ENCODE assay signal across 22 cellular contexts in the genomic region with DNA sequence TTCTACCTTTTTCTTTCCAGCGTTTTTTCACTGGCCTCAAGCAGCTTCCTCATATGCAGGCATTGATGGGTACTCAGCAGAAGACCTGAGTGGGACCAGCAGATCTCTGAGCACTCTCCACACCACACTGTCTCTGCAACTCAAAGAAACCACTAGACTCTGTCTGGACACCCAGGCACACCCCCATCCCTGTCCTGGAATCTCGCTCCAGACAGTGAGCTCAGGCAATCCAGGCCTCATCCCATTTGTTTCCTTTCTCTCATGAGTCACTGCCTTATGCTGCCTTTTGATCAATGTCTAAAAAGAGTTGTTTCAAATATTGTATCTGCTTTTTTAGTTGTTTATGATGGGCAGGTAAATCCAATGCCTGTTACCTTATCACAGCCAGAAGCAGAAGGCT. TPM values are rescaled to one million over a fixed set of nuclear protein-coding genes. Genes with fewer than 3 reads are reported as not detected.
A peak's percentile ranks its signal among the peaks of the same experiment; 100 is the strongest.
DNase-seq lines count a peak whose midpoint lies in the region; ATAC-seq, FAIRE-seq and TF ChIP-seq lines count a peak whose summit lies in the region.
"Had no signal": no experiment of that assay in that cellular context is flagged by ENCODE, and none has a peak within 500 bp of the region (broad histone marks: within the 10 kb centered on the region; RNA-seq: fewer than 3 reads in every experiment).

No MANE protein-coding gene starts in this region.

- H3K36me3 ChIP-seq in CD8-positive, alpha-beta T cell (ENCODE audit: insufficient read depth, low read length), result no peaks in the 10 kb centered on the region
- no peaks in the 10 kb centered on the region for H3K36me3 ChIP-seq in tibial artery

- H3K9me3 Mint-ChIP-seq in CD8-positive, alpha-beta T cell, result peaks cover 12% of the 10 kb centered on the region

- H3K4me3 Mint-ChIP-seq in CD8-positive, alpha-beta T cell, result no peak overlapping the region
- no peak overlapping the region for H3K4me3 Mint-ChIP-seq in T-helper 17 cell
- H3K4me3 Mint-ChIP-seq: B cell; CD4-positive, CD25-positive, alpha-beta regulatory T cell; GM23338 had no signal

- peaks cover 6% of the 10 kb centered on the region for H3K27me3 Mint-ChIP-seq in CD8-positive, alpha-beta T cell (ENCODE audit: low read depth)
- peaks cover 14% of the 10 kb centered on the region for H3K27me3 Mint-ChIP-seq in T-helper 17 cell

- H3K27me3 ChIP-seq in CD8-positive, alpha-beta T cell (ENCODE audit: insufficient read depth, low read length), result no peaks in the 10 kb centered on the region
- H3K27me3 ChIP-seq in tibial artery, result peaks cover 0 to 21% of the 10 kb centered on the region in 2 donors

- H3K4me2 ChIP-seq in A549, result no peak overlapping the region
- H3K4me2 ChIP-seq: GM23338 had no signal

- peaks cover 15% of the 10 kb centered on the region for H3K4me1 Mint-ChIP-seq in CD8-positive, alpha-beta T cell (ENCODE audit: low read depth)
- peaks cover 5% of the 10 kb centered on the region for H3K4me1 Mint-ChIP-seq in T-helper 17 cell
- H3K4me1 Mint-ChIP-seq: B cell had no signal

- H3K4me3 ChIP-seq in A549, result no peak overlapping the region
- H3K4me3 ChIP-seq in CD8-positive, alpha-beta T cell (ENCODE audit: low read depth, low read length), result no peak overlapping the region
- no peak overlapping the region for H3K4me3 ChIP-seq in tibial artery
- H3K4me3 ChIP-seq: GM12878, GM23338, SK-N-MC had no signal

- TF ChIP-seq POLR2A in A549 (IDR thresholded peaks at IDR 0.05; ENCODE audit: low read length), result no peak

- FAIRE-seq in A549 (lab: Jason Lieb, UNC), result peak; percentile 76
- FAIRE-seq in frontal cortex (lab: Jason Lieb, UNC), result no peak
- FAIRE-seq: GM12878 had no signal

- CTCF ChIA-PET in A549 (lab: Yijun Ruan, JAX), result interaction anchor here (1.6 to 3.3 kb wide), 3 partner anchors 11 to 24 kb away, joined by 4 to 28 read pairs (median 7); no protein-coding TSS in a partner anchor
- CTCF ChIA-PET in CD8-positive, alpha-beta T cell (lab: Charles Lee), result interaction anchor here (1.9 kb wide), 1 partner anchor 20 kb away, joined by 4 read pairs; the partner anchor contains the start of gene POP4

- H3K9me3 ChIP-seq in A549, result peaks cover 10% of the 10 kb centered on the region; the same call in 2 of the 3 replicates
- no peaks in the 10 kb centered on the region for H3K9me3 ChIP-seq in CD8-positive, alpha-beta T cell (ENCODE audit: low read length)
- no peaks in the 10 kb centered on the region for H3K9me3 ChIP-seq in T-helper 17 cell (ENCODE audit: control insufficient read depth, low read length, poor library complexity, severe bottlenecking)
- peaks cover 0 to 2% (median 0%) of the 10 kb centered on the region in 3 donors for H3K9me3 ChIP-seq in tibial artery

- ATAC-seq in A549 (no peak), T-helper 17 cell (no peak), GM18907 (IDR thresholded peaks at IDR 0.05; ENCODE audit: unreplicated experiment) (no peak)
- no peak for ATAC-seq in CD8-positive, alpha-beta T cell
- ATAC-seq: GM12878, GM23338 had no signal

- H3K4me1 ChIP-seq in A549, result no peaks in the 10 kb centered on the region
- peaks cover 10% of the 10 kb centered on the region for H3K4me1 ChIP-seq in CD8-positive, alpha-beta T cell (ENCODE audit: insufficient read depth, low read length)
- H3K4me1 ChIP-seq in tibial artery, result no peaks in the 10 kb centered on the region

- intact Hi-C loops in CD8-positive, alpha-beta T cell (cut with DNase I, micrococcal nuclease), result no loop called here
- intact Hi-C loops in tibial artery (cut with DNase I; ENCODE audit: low total_unique reads), result no loop called here

- DNase-seq in A549 (ENCODE audit: low read depth in 1 of 2, low spot score in 1 of 2) (no peak), T-helper 17 cell (no peak), islet precursor cell (peak; percentile 85), tibial artery (no peak), frontal cortex (ENCODE audit: low spot score in 2 of 2) (no peak), inferior parietal cortex (ENCODE audit: extremely low spot score) (no peak)
- no peak for DNase-seq in CD8-positive, alpha-beta T cell
- DNase-seq: ACHN; Calu3; CD4-positive, CD25-positive, alpha-beta regulatory T cell; DMS79; GDM1; KBM-7; NCI-H1092 treated with DMSO at 0.1 percent for 48 hours; NCI-H1694; NCI-H510A treated with DMSO at 0.1 percent for 48 hours; NCI-H82 had no signal

- TF ChIP-seq EP300 in A549 (IDR thresholded peaks at IDR 0.05), result no peak

- POLR2A ChIA-PET in A549 (lab: Yijun Ruan, JAX), result no interaction called here
- POLR2A ChIA-PET in CD8-positive, alpha-beta T cell (lab: Charles Lee), result no interaction called here

- no peaks in the 10 kb centered on the region for H3K36me3 Mint-ChIP-seq in CD8-positive, alpha-beta T cell
- H3K36me3 Mint-ChIP-seq in T-helper 17 cell (ENCODE audit: low read depth), result peaks cover 3% of the 10 kb centered on the region

- H3K27ac Mint-ChIP-seq in CD8-positive, alpha-beta T cell, result peak overlapping the region; percentile 6
- peak overlapping the region; percentile 37 for H3K27ac Mint-ChIP-seq in T-helper 17 cell
- H3K27ac Mint-ChIP-seq: B cell, GM23338 had no signal

- no peak overlapping the region for H3K27ac ChIP-seq in A549
- H3K27ac ChIP-seq in CD8-positive, alpha-beta T cell (ENCODE audit: low read depth, low read length), result no peak overlapping the region
- H3K27ac ChIP-seq in tibial artery, result no peak overlapping the region
- H3K27ac ChIP-seq: SK-N-MC had no signal

- TF ChIP-seq CTCF in A549 (IDR thresholded peaks at IDR 0.05) (no peak), tibial artery (IDR thresholded peaks at IDR 0.05) (no peak)
- TF ChIP-seq CTCF in CD8-positive, alpha-beta T cell (IDR thresholded peaks at IDR 0.05), result no peak

- 4% methylated on average over 2 of the region's 2 CpGs for WGBS in A549 (ENCODE audit: missing lambda C conversion rate)

- TF ChIP-seq RAD21 in A549 (conservative IDR thresholded peaks at IDR 0.05 in 1 of 2, IDR thresholded peaks at IDR 0.05 in 1 of 2), result no peak

TF ChIP-seq in A549, 52 proteins besides CTCF, POLR2A, EP300 and RAD21:
- TF ChIP-seq NPAS2 (CRISPR knock-in tag; IDR thresholded peaks at IDR 0.05; ENCODE audit: borderline replicate concordance), result no peak
- no peak for TF ChIP-seq EHMT2 (IDR thresholded peaks at IDR 0.05; ENCODE audit: low read depth)
- TF ChIP-seq RFX5 (IDR thresholded peaks at IDR 0.05), result no peak
- TF ChIP-seq SREBF2 (IDR thresholded peaks at IDR 0.05), result no peak
- TF ChIP-seq, protein P1, sequence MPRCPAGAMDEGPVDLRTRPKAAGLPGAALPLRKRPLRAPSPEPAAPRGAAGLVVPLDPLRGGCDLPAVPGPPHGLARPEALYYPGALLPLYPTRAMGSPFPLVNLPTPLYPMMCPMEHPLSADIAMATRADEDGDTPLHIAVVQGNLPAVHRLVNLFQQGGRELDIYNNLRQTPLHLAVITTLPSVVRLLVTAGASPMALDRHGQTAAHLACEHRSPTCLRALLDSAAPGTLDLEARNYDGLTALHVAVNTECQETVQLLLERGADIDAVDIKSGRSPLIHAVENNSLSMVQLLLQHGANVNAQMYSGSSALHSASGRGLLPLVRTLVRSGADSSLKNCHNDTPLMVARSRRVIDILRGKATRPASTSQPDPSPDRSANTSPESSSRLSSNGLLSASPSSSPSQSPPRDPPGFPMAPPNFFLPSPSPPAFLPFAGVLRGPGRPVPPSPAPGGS (IDR thresholded peaks at IDR 0.05), result no peak
- TF ChIP-seq CBX8 (IDR thresholded peaks at IDR 0.05), result no peak
- no peak for TF ChIP-seq RCOR1 (IDR thresholded peaks at IDR 0.05; ENCODE audit: low read depth, low read length)
- no peak for TF ChIP-seq CBX2 (IDR thresholded peaks at IDR 0.05; ENCODE audit: borderline replicate concordance, low read depth)
- TF ChIP-seq TP53 (CRISPR knock-in tag; IDR thresholded peaks at IDR 0.05), result no peak
- TF ChIP-seq FOXS1 (CRISPR knock-in tag; IDR thresholded peaks at IDR 0.05), result no peak
TF ChIP-seq in A549: peak in this region for 0.

RNA-seq across cellular contexts. Expression of gene POP4, which starts 19.7 kb away (rescaled TPM):
- 194 and 208 TPM in 2 replicates for polyA plus RNA-seq in A549 (2011; rRNA removed)
- polyA plus RNA-seq in A549 (2012; cell fraction: cytosol; rRNA removed), result 137 and 159 TPM in 2 replicates
- 90.9 and 93.5 TPM in 2 replicates for polyA plus RNA-seq in A549 (2012; cell fraction: nucleus; rRNA removed)
- 202 to 226 TPM (median 206 TPM) in 3 replicates for polyA plus RNA-seq in A549 (2017; fragmentation: RNase III; extraction: RNeasy Plus Mini Kit Qiagen cat#74134 plus additional on column Dnase treatment)
- 114 and 131 TPM in 2 replicates for polyA minus RNA-seq in A549 (2011; rRNA and poly(A)+ RNA removed)
- total RNA-seq in CD8-positive, alpha-beta T cell, result 10 to 100 TPM; 43.2 to 47.5 TPM
- 10 to 100 TPM; 48.8 to 56.6 TPM for total RNA-seq in T-helper 17 cell
- total RNA-seq in frontal cortex, result 35.5 TPM
